In genomic region chr1:5943373-5944068, GRCh38 we compare ENCODE assay signal across 15 cellular contexts.
"Had no signal": no experiment of that assay in that cellular context is flagged by ENCODE, and none has a peak within 500 bp of the region (broad histone marks: within the 10 kb centered on the region; RNA-seq: fewer than 3 reads in every experiment).

No MANE protein-coding gene starts in this region.

- H3K27me3 Mint-ChIP-seq: activated naive CD8-positive, alpha-beta T cell treated with anti-CD3 and anti-CD28 coated beads for 36 hours had no signal

- H3K4me1 Mint-ChIP-seq: activated naive CD8-positive, alpha-beta T cell treated with anti-CD3 and anti-CD28 coated beads for 36 hours; nephron had no signal

- H3K4me3 Mint-ChIP-seq: activated naive CD8-positive, alpha-beta T cell treated with anti-CD3 and anti-CD28 coated beads for 36 hours; activated T-cell treated with anti-CD3 and anti-CD28 coated beads, Interleukin-2, amount 50 U/mL, for 72 hours; nephron had no signal

- H3K4me3 ChIP-seq: gastrocnemius medialis, heart right ventricle, ovary, tibial nerve had no signal

- H3K36me3 ChIP-seq: ovary had no signal

- DNase-seq: activated CD4-positive, alpha-beta T cell treated with anti-CD3 and anti-CD28 coated beads for 4 hours; activated gamma-delta T cell treated with Interleukin-2 at 50 U/mL for 16 hours; activated naive CD8-positive, alpha-beta T cell treated with anti-CD3 and anti-CD28 coated beads for 36 hours; activated T-cell treated with anti-CD3 and anti-CD28 coated beads, Interleukin-2, amount 50 U/mL, for 72 hours; effector CD8-positive, alpha-beta T cell; gastrocnemius medialis; heart right ventricle; mesenchymal stem cell; ovary; stimulated activated CD4-positive, alpha-beta T cell treated with anti-CD3 and anti-CD28 coated beads, Interleukin-4, amount 100 ng/mL, for 4 hours; T1000 had no signal

- H3K9me3 Mint-ChIP-seq: activated naive CD8-positive, alpha-beta T cell treated with anti-CD3 and anti-CD28 coated beads for 36 hours; activated T-cell treated with anti-CD3 and anti-CD28 coated beads, Interleukin-2, amount 50 U/mL, for 72 hours had no signal

- H3K4me1 ChIP-seq: gastrocnemius medialis had no signal

- H3K27ac Mint-ChIP-seq: activated naive CD8-positive, alpha-beta T cell treated with anti-CD3 and anti-CD28 coated beads for 36 hours; activated T-cell treated with anti-CD3 and anti-CD28 coated beads, Interleukin-2, amount 50 U/mL, for 72 hours; nephron had no signal

- H3K27me3 ChIP-seq: gastrocnemius medialis, heart right ventricle, ovary, tibial nerve had no signal

- ATAC-seq: activated T-cell treated with anti-CD3 and anti-CD28 coated beads, Interleukin-2, amount 50 U/mL, for 72 hours; gastrocnemius medialis; left lobe of liver had no signal

- H3K9me3 ChIP-seq: gastrocnemius medialis, ovary, tibial nerve had no signal

- H3K27ac ChIP-seq: gastrocnemius medialis, heart right ventricle, ovary, tibial nerve, VCaP had no signal
